Comparison of ENCODE assay signal across 19 cellular contexts in genomic region chr4:93396274-93396673, GRCh38.
DNase-seq lines count a peak whose midpoint lies in the region; FAIRE-seq and TF ChIP-seq lines count a peak whose summit lies in the region.
"Had no signal": no experiment of that assay in that cellular context is flagged by ENCODE, and none has a peak within 500 bp of the region (broad histone marks: within the 10 kb centered on the region; RNA-seq: fewer than 3 reads in every experiment).

No MANE protein-coding gene starts in this region.

- H3K27me3 ChIP-seq in breast epithelium: no peaks in the 10 kb centered on the region
- H3K27me3 ChIP-seq in astrocyte (ENCODE audit: insufficient read depth, low read length): no peaks in the 10 kb centered on the region
- H3K27me3 ChIP-seq: colonic mucosa, gastrocnemius medialis, right lobe of liver had no signal

- H3K36me3 Mint-ChIP-seq in MCF 10A (ENCODE audit: insufficient read depth, unreplicated experiment): no peaks in the 10 kb centered on the region
- no peaks in the 10 kb centered on the region for H3K36me3 Mint-ChIP-seq in astrocyte (ENCODE audit: low read depth, unreplicated experiment)
- H3K36me3 Mint-ChIP-seq: activated naive CD4-positive, alpha-beta T cell treated with anti-CD3 and anti-CD28 coated beads, Interleukin-2, amount 50 U/mL, for 72 hours; T-cell; WTC11 had no signal

- H3K27ac Mint-ChIP-seq in MCF 10A (ENCODE audit: low read depth, unreplicated experiment): peak overlapping the region; percentile 52
- peak overlapping the region; percentile 99 for H3K27ac Mint-ChIP-seq in astrocyte (ENCODE audit: unreplicated experiment)
- H3K27ac Mint-ChIP-seq: activated naive CD4-positive, alpha-beta T cell treated with anti-CD3 and anti-CD28 coated beads, Interleukin-2, amount 50 U/mL, for 72 hours; T-cell; WTC11 had no signal

- H3K4me3 ChIP-seq in breast epithelium: no peak overlapping the region
- H3K4me3 ChIP-seq in astrocyte (ENCODE audit: insufficient read depth, low read depth, low read length): no peak overlapping the region
- H3K4me3 ChIP-seq: colonic mucosa, gastrocnemius medialis, right lobe of liver had no signal

- no peak overlapping the region for H3K9ac ChIP-seq in astrocyte (ENCODE audit: low read length)

- H3K4me1 Mint-ChIP-seq in MCF 10A (ENCODE audit: insufficient read depth, unreplicated experiment) (peaks cover 7% of the 10 kb centered on the region), astrocyte (ENCODE audit: low read depth, unreplicated experiment) (peaks cover 17% of the 10 kb centered on the region)
- H3K4me1 Mint-ChIP-seq: T-cell, WTC11 had no signal

- peak; percentile 79 for DNase-seq in MCF 10A (ENCODE audit: unreplicated experiment)
- DNase-seq in breast epithelium (ENCODE audit: low spot score in 2 of 2): no peak
- DNase-seq in astrocyte (ENCODE audit: low read depth): peak; percentile 69
- peak; percentile 82 for DNase-seq in fibroblast of the conjunctiva (ENCODE audit: low read depth)
- DNase-seq in urothelium cell line (ENCODE audit: low spot score): peak; percentile 17
- DNase-seq in NCI-H1092 treated with DMSO at 0.1 percent for 48 hours (lab: John Stamatoyannopoulos, UW): no peak
- no peak for DNase-seq in NOMO-1 (lab: John Stamatoyannopoulos, UW; ENCODE audit: unreplicated experiment in 2 of 2)
- DNase-seq in frontal cortex (ENCODE audit: low spot score in 2 of 2): no peak
- DNase-seq: colonic mucosa; gastrocnemius medialis; GOT3; NCI-H446 treated with DMSO at 0.1 percent for 48 hours; right lobe of liver; stimulated activated naive CD4-positive, alpha-beta T cell; T-cell had no signal

- BruUV-seq in MCF 10A (replicated peaks; lab: Mats Ljungman, UMichigan): no TSS peak

- no peak overlapping the region for H2AFZ ChIP-seq in astrocyte (ENCODE audit: low read depth, low read length)

- H3K27ac ChIP-seq in breast epithelium: no peak overlapping the region
- peak overlapping the region; percentile 32 for H3K27ac ChIP-seq in astrocyte (ENCODE audit: low read depth, low read length)
- H3K27ac ChIP-seq: 22Rv1, colonic mucosa, gastrocnemius medialis, HL-60, right lobe of liver had no signal

- CTCF ChIA-PET in MCF 10A (lab: Yijun Ruan, JAX): interaction anchor here (0.6 kb wide), 1 partner anchor 808 kb away, joined by 3 read pairs; no protein-coding TSS in a partner anchor

- no peaks in the 10 kb centered on the region for H3K4me1 ChIP-seq in breast epithelium
- peaks cover 14% of the 10 kb centered on the region for H3K4me1 ChIP-seq in astrocyte (ENCODE audit: insufficient read depth, low read length)
- H3K4me1 ChIP-seq: colonic mucosa, gastrocnemius medialis, right lobe of liver had no signal

- H3K9me3 Mint-ChIP-seq in MCF 10A (ENCODE audit: unreplicated experiment): no peaks in the 10 kb centered on the region
- no peaks in the 10 kb centered on the region for H3K9me3 Mint-ChIP-seq in astrocyte (ENCODE audit: unreplicated experiment)
- H3K9me3 Mint-ChIP-seq: WTC11 had no signal

- TF ChIP-seq CTCF in MCF 10A (IDR thresholded peaks at IDR 0.05; ENCODE audit: unreplicated experiment) (no peak), breast epithelium (IDR thresholded peaks at IDR 0.05) (no peak), astrocyte (IDR thresholded peaks at IDR 0.05; ENCODE audit: insufficient read depth, low read depth, low read length) (no peak)

- H3K4me2 ChIP-seq in astrocyte (ENCODE audit: low read length): peak overlapping the region; percentile 45

- H4K20me1 ChIP-seq in astrocyte (ENCODE audit: insufficient read depth, low read length): no peaks in the 10 kb centered on the region

- H3K36me3 ChIP-seq in breast epithelium: no peaks in the 10 kb centered on the region
- no peaks in the 10 kb centered on the region for H3K36me3 ChIP-seq in astrocyte (ENCODE audit: insufficient read depth, low read length)
- H3K36me3 ChIP-seq: colonic mucosa, gastrocnemius medialis, right lobe of liver had no signal

- TF ChIP-seq POLR2A in breast epithelium (IDR thresholded peaks at IDR 0.05): no peak

- H3K27me3 Mint-ChIP-seq in MCF 10A (ENCODE audit: insufficient read depth, unreplicated experiment) (no peaks in the 10 kb centered on the region), astrocyte (ENCODE audit: low read depth, unreplicated experiment) (no peaks in the 10 kb centered on the region)
- H3K27me3 Mint-ChIP-seq: T-cell had no signal

- POLR2A ChIA-PET in MCF 10A (lab: Yijun Ruan, JAX): no interaction called here

- no peaks in the 10 kb centered on the region for H3K79me2 ChIP-seq in astrocyte (ENCODE audit: insufficient read depth, low read length)

- H3K9me3 ChIP-seq in breast epithelium (no peaks in the 10 kb centered on the region), astrocyte (ENCODE audit: insufficient read depth, low read depth, low read length) (no peaks in the 10 kb centered on the region)
- H3K9me3 ChIP-seq: colonic mucosa, gastrocnemius medialis, right lobe of liver had no signal

- no peak overlapping the region for H3K4me3 Mint-ChIP-seq in MCF 10A (ENCODE audit: unreplicated experiment)
- no peak overlapping the region for H3K4me3 Mint-ChIP-seq in astrocyte (ENCODE audit: unreplicated experiment)
- H3K4me3 Mint-ChIP-seq: T-cell, WTC11 had no signal

- intact Hi-C loops in MCF 10A (cut with micrococcal nuclease) (loop anchor here (10.0 kb wide), 1 partner anchor 81 kb away; no protein-coding TSS in a partner anchor), breast epithelium (cut with DNase I; ENCODE audit: low total_unique reads) (no loop called here)

- FAIRE-seq in astrocyte (lab: Jason Lieb, UNC) (peak; percentile 64), urothelium cell line (lab: Jason Lieb, UNC) (peak; percentile 59), frontal cortex (lab: Jason Lieb, UNC) (no peak)

Comparison
In these comparisons a context has a peak if more than half of its experiments do, and no peak if none do; other contexts are left out.
1. DNase-seq: peak in MCF 10A (single experiment), astrocyte (single experiment), fibroblast of the conjunctiva (single experiment) and urothelium cell line (single experiment); none in breast epithelium (0 of 2), NCI-H1092 treated with DMSO at 0.1 percent for 48 hours (single experiment), NOMO-1 (0 of 2) and frontal cortex (0 of 2).